ENCODE assay signal across 29 cellular contexts in genomic region chr1:53104289-53104913, GRCh38. TPM values are rescaled to one million over a fixed set of nuclear protein-coding genes. Genes with fewer than 3 reads are reported as not detected.
A peak's percentile ranks its signal among the peaks of the same experiment; 100 is the strongest.
DNase-seq lines count a peak whose midpoint lies in the region; ATAC-seq and TF ChIP-seq lines count a peak whose summit lies in the region.
"Had no signal": no experiment of that assay in that cellular context is flagged by ENCODE, and none has a peak within 500 bp of the region (broad histone marks: within the 10 kb centered on the region; RNA-seq: fewer than 3 reads in every experiment).

No MANE protein-coding gene starts in this region.

- H3K9me3 ChIP-seq in SK-N-SH = no peaks in the 10 kb centered on the region
- no peaks in the 10 kb centered on the region for H3K9me3 ChIP-seq in stomach smooth muscle (ENCODE audit: control insufficient read depth in 2 of 2, low read length in 2 of 2)
- H3K9me3 ChIP-seq: adrenal gland, esophagus muscularis mucosa, gastrocnemius medialis had no signal

- H3K79me1 ChIP-seq in mesendoderm (ENCODE audit: low read length) = no peaks in the 10 kb centered on the region

- H2BK120ac ChIP-seq in mesendoderm (ENCODE audit: low read depth, low read length) = no peak overlapping the region

- peaks cover 8 to 9% of the 10 kb centered on the region in 2 experiments; a peak in 2 of 4 replicates for H3K4me1 ChIP-seq in SK-N-SH (ENCODE audit: control insufficient read depth in 1 of 2, insufficient read depth in 2 of 2, low read depth in 1 of 2, low read length in 1 of 2)
- H3K4me1 ChIP-seq in mesendoderm (ENCODE audit: control insufficient read depth, low read depth, low read length) = no peaks in the 10 kb centered on the region
- peaks cover 28% of the 10 kb centered on the region for H3K4me1 ChIP-seq in stomach smooth muscle (ENCODE audit: control insufficient read depth, insufficient read depth, low read length)
- H3K4me1 ChIP-seq: adrenal gland had no signal

- no peak for DNase-seq in SK-N-SH
- peak; percentile 45 for DNase-seq in mesendoderm
- DNase-seq in DMS79 treated with DMSO at 0.1 percent for 48 hours (lab: John Stamatoyannopoulos, UW) = no peak
- no peak for DNase-seq in stimulated activated CD4-positive, alpha-beta T cell treated with anti-CD3 and anti-CD28 coated beads, Interleukin-15, amount 100 ng/mL, for 24 hours
- DNase-seq: activated CD4-positive, alpha-beta T cell treated with anti-CD3 and anti-CD28 coated beads for 4 hours; activated CD8-positive, alpha-beta T cell treated with anti-CD3 and anti-CD28 coated beads, Interleukin-2, amount 10 ng/mL, durations not matched to agents 7 days and 5 days; activated naive CD4-positive, alpha-beta T cell treated with anti-CD3 and anti-CD28 coated beads, Interleukin-2, amount 10 ng/mL, durations not matched to agents 7 days and 5 days; adrenal gland; DMS79; gastrocnemius medialis; GDM1; GM23248; NCI-H1105 treated with DMSO at 0.1 percent for 48 hours; NCI-H1930; NCI-H524 treated with DMSO at 0.1 percent for 48 hours; SHP77; stimulated activated CD4-positive, alpha-beta T cell treated with anti-CD3 and anti-CD28 coated beads, Interleukin-12 subunit alpha, Interleukin-12 subunit beta, amount 100 ng/mL, for 4 hours; stimulated activated CD4-positive, alpha-beta T cell treated with anti-CD3 and anti-CD28 coated beads, Interleukin-4, amount 100 ng/mL, for 1 hour; SW 1271 had no signal

- H4K20me1 ChIP-seq in SK-N-SH (ENCODE audit: insufficient read depth) = no peaks in the 10 kb centered on the region

- H2BK15ac ChIP-seq in mesendoderm (replicated peaks; ENCODE audit: low read depth) = no peak overlapping the region

- H3K18ac ChIP-seq in mesendoderm (ENCODE audit: low read length) = no peak overlapping the region

- H3K4me3 ChIP-seq in SK-N-SH (ENCODE audit: low read depth in 2 of 2, low read length in 1 of 2) (no peak overlapping the region), mesendoderm (ENCODE audit: low read length) (no peak overlapping the region), stomach smooth muscle (ENCODE audit: low read length in 2 of 2) (no peak overlapping the region)
- H3K4me3 ChIP-seq: adrenal gland, esophagus muscularis mucosa, gastrocnemius medialis, GM23248, hepatocyte had no signal

- TF ChIP-seq RAD21 in SK-N-SH (IDR thresholded peaks at IDR 0.05; ENCODE audit: low read length) = no peak

- H4K8ac ChIP-seq in mesendoderm (ENCODE audit: low read depth, low read length) = no peak overlapping the region

- H3K27me3 ChIP-seq in SK-N-SH (ENCODE audit: insufficient read depth) (no peaks in the 10 kb centered on the region), mesendoderm (ENCODE audit: insufficient read depth, low read length, poor library complexity) (no peaks in the 10 kb centered on the region), stomach smooth muscle (ENCODE audit: control insufficient read depth in 1 of 2, insufficient read depth in 2 of 2, low read length in 2 of 2) (no peaks in the 10 kb centered on the region)
- H3K27me3 ChIP-seq: adrenal gland, esophagus muscularis mucosa had no signal

- no peaks in the 10 kb centered on the region for H3F3A ChIP-seq in SK-N-SH (replicated peaks; ENCODE audit: insufficient read depth)

- no peak overlapping the region for H4K5ac ChIP-seq in mesendoderm (ENCODE audit: low read length)

- no peak overlapping the region for H3K23ac ChIP-seq in mesendoderm (ENCODE audit: low read length)

- WGBS in SK-N-SH (ENCODE audit: low lambda C conversion rate) = 77% methylated on average over 8 of the region's 8 CpGs
- WGBS in mesendoderm (ENCODE audit: extremely low coverage, insufficient coverage, low lambda C conversion rate) = no CpG with 5 or more reads among the region's 8 CpGs

- TF ChIP-seq CTCF in SK-N-SH (IDR thresholded peaks at IDR 0.05) (no peak), VCaP (conservative IDR thresholded peaks at IDR 0.05) (no peak)

- no peak overlapping the region for H2AFZ ChIP-seq in SK-N-SH (ENCODE audit: low read depth)
- H2AFZ ChIP-seq: GM23248, hepatocyte had no signal

- no peak overlapping the region for H2BK5ac ChIP-seq in mesendoderm (ENCODE audit: low read length)

- no peak overlapping the region for H3K4ac ChIP-seq in mesendoderm (ENCODE audit: low read depth, low read length)

- no peaks in the 10 kb centered on the region for H3K9me2 ChIP-seq in SK-N-SH

- H3K4me2 ChIP-seq in SK-N-SH (no peak overlapping the region), mesendoderm (ENCODE audit: low read length) (no peak overlapping the region)
- H3K4me2 ChIP-seq: hepatocyte had no signal

- ATAC-seq in SK-N-SH treated with all-trans-retinoic acid at 6 μM for 48 hours (no peak), HG03139 (IDR thresholded peaks at IDR 0.05; ENCODE audit: unreplicated experiment) (no peak)
- ATAC-seq: activated CD8-positive, alpha-beta T cell treated with anti-CD3 and anti-CD28 coated beads, Interleukin-2, amount 10 ng/mL, durations not matched to agents 7 days and 5 days; gastrocnemius medialis; Panc1; sciatic nerve had no signal

- H3K79me2 ChIP-seq in SK-N-SH (ENCODE audit: insufficient read depth) (no peaks in the 10 kb centered on the region), mesendoderm (ENCODE audit: control insufficient read depth, insufficient read depth, low read length) (no peaks in the 10 kb centered on the region)
- H3K79me2 ChIP-seq: hepatocyte had no signal

- no peaks in the 10 kb centered on the region for H3K36me3 ChIP-seq in SK-N-SH (replicated peaks in 1 of 2; ENCODE audit: control insufficient read depth in 1 of 2, insufficient read depth in 2 of 2, low read length in 1 of 2)
- no peaks in the 10 kb centered on the region for H3K36me3 ChIP-seq in mesendoderm (ENCODE audit: control insufficient read depth, insufficient read depth, low read length)
- H3K36me3 ChIP-seq in stomach smooth muscle (ENCODE audit: control insufficient read depth in 2 of 2, insufficient read depth in 2 of 2, low read length in 2 of 2) = no peaks in the 10 kb centered on the region
- H3K36me3 ChIP-seq: adrenal gland, esophagus muscularis mucosa, gastrocnemius medialis had no signal

- CTCF ChIA-PET in SK-N-SH (lab: Yijun Ruan, JAX) = interaction anchor here (1.0 kb wide), 1 partner anchor 11 kb away, joined by 3 read pairs; no protein-coding TSS in a partner anchor

- no peak for TF ChIP-seq EP300 in SK-N-SH (IDR thresholded peaks at IDR 0.05; ENCODE audit: borderline replicate concordance in 1 of 2, low read depth in 1 of 2, low read length in 1 of 2)

- POLR2A ChIA-PET in SK-N-SH (lab: Yijun Ruan, JAX) = no interaction called here

- H3K27ac ChIP-seq in SK-N-SH (ENCODE audit: low read depth in 2 of 2, low read length in 1 of 2) (no peak overlapping the region), VCaP (peak overlapping the region; percentile 99; the same call in 1 of the 2 replicates), mesendoderm (ENCODE audit: low read depth, low read length) (no peak overlapping the region), stomach smooth muscle (ENCODE audit: low read length) (peak overlapping the region; percentile 69)
- H3K27ac ChIP-seq: 22Rv1, adrenal gland, esophagus muscularis mucosa, gastrocnemius medialis, GM23248, hepatocyte had no signal

- no peak overlapping the region for H3K56ac ChIP-seq in mesendoderm (ENCODE audit: low read length)

- H2AK5ac ChIP-seq in mesendoderm (ENCODE audit: low read length) = no peak overlapping the region

- no peak overlapping the region for H3K9ac ChIP-seq in SK-N-SH
- no peak overlapping the region for H3K9ac ChIP-seq in mesendoderm (ENCODE audit: low read length)
- peak overlapping the region in 1 of 2 donors; percentile 55 for H3K9ac ChIP-seq in stomach smooth muscle (ENCODE audit: low read length in 2 of 2)
- H3K9ac ChIP-seq: GM23248 had no signal

TF ChIP-seq in SK-N-SH treated with all-trans-retinoic acid at 6 μM for 48 hours, 23 proteins besides CTCF, POLR2A, EP300 and RAD21:
- TF ChIP-seq POU6F1 (CRISPR knock-in tag; IDR thresholded peaks at IDR 0.05; ENCODE audit: borderline replicate concordance, low read depth) (no peak), ZFP3 (CRISPR knock-in tag; IDR thresholded peaks at IDR 0.05) (peak; percentile 91)

TF ChIP-seq in SK-N-SH, 30 proteins besides CTCF, POLR2A, EP300 and RAD21 (continues in another document):
- TF ChIP-seq FOXJ3 (CRISPR knock-in tag; IDR thresholded peaks at IDR 0.05) (no peak), MXI1 (IDR thresholded peaks at IDR 0.05; ENCODE audit: low read depth, low read length) (no peak), RXRA (IDR thresholded peaks at IDR 0.05; ENCODE audit: borderline replicate concordance, low read depth) (no peak), SMC3 (IDR thresholded peaks at IDR 0.05; ENCODE audit: low read depth, low read length) (no peak), YY1 (IDR thresholded peaks at IDR 0.05; ENCODE audit: low read depth) (no peak), TAF1 (IDR thresholded peaks at IDR 0.05; ENCODE audit: borderline replicate concordance, low read depth, low read length) (no peak), USF2 (IDR thresholded peaks at IDR 0.05; ENCODE audit: borderline replicate concordance, low read depth, low read length) (no peak), TCF12 (IDR thresholded peaks at IDR 0.05) (no peak), PBX3 (IDR thresholded peaks at IDR 0.05) (no peak), NFIC (IDR thresholded peaks at IDR 0.05; ENCODE audit: borderline replicate concordance) (no peak)

RNA-seq across cellular contexts. Expression of gene SLC1A7, which starts 38.0 kb away (rescaled TPM):
- not detected in 2 replicates for polyA plus RNA-seq in SK-N-SH (2012; rRNA removed)
- not detected in 2 replicates for polyA plus RNA-seq in SK-N-SH (2012; cell fraction: cytosol; rRNA removed)
- 0.02 and 0.04 TPM in 2 replicates for polyA plus RNA-seq in SK-N-SH (2012; cell fraction: nucleus; rRNA removed)
- not detected for polyA plus RNA-seq in mesendoderm (2013, experiment 1 of 2)
- 0.01 TPM for polyA plus RNA-seq in mesendoderm (2013, experiment 2 of 2)
- polyA plus RNA-seq: CD14-positive monocyte, hepatocyte had no signal

RNA-seq across cellular contexts. Expression of gene PODN, which starts 42.4 kb away (rescaled TPM):
- polyA plus RNA-seq in SK-N-SH (2012; rRNA removed) = 2.0 and 2.9 TPM in 2 replicates
- polyA plus RNA-seq in SK-N-SH (2012; cell fraction: cytosol; rRNA removed) = 1.2 and 2.7 TPM in 2 replicates
- 6.3 TPM in 2 replicates for polyA plus RNA-seq in SK-N-SH (2012; cell fraction: nucleus; rRNA removed)
- polyA plus RNA-seq in mesendoderm (2013, experiment 1 of 2) = not detected
- polyA plus RNA-seq in mesendoderm (2013, experiment 2 of 2) = not detected
- polyA plus RNA-seq: CD14-positive monocyte had no signal

Comparison
In these comparisons a context has a peak if more than half of its experiments do, and no peak if none do; other contexts are left out.
1. H3K27ac ChIP-seq: peak in VCaP (single experiment) and stomach smooth muscle (single experiment); none in SK-N-SH (0 of 2) and mesendoderm (single experiment).